Comparison of ENCODE assay signal across 1 cellular context in the genomic region with DNA sequence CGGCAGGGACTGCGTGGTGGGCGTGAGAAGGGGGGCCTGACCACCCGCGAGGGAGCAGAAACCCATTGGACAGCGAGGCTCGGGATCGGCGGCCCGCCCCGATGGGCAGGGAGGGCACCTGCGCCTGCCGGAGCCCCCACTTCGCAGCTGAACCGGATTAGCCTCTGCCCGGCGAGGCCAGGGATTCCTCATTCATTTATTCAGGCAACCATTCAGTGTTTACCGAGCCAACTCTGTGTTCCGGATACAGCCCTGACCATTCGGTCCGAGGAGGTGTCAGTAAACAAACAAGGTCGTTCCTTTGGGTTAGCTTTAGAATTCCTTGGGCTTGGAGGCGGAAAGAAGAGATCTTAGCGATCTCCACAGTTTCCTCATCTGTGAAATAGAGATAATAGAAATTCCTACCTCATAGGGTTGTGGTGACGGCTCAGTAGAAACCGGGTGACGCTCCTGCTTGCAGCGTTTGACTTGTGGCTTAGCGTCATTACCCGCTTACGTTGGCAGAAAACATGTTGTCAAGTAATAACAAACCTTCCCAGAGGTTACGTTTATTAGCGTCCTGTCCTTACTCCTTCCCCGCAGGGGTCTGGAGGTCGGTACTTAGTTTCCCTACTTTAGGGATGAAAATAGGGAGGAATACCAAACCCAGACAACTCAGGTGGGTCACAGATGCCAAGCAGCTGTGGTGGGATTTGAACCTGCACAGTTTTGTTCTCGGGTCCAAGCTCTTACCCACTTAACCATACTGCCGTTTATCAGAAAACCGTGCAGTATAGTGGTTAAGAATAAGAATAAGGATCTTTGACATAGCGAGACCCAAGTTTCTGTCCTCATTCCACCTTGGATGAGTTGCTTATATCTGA.
A peak's percentile ranks its signal among the peaks of the same experiment; 100 is the strongest.
TF ChIP-seq lines count a peak whose summit lies in the region.

No MANE protein-coding gene starts in this region.

TF ChIP-seq in HCT116, 20 proteins besides CTCF, POLR2A, EP300 and RAD21 (continued from another document):
- TF ChIP-seq SP1 (IDR thresholded peaks at IDR 0.05; ENCODE audit: low read depth) (peak; percentile 35; the same call in 1 of the 2 replicates), CEBPB (IDR thresholded peaks at IDR 0.05; ENCODE audit: low read depth) (no peak; the same call in 1 of the 2 replicates), SIN3A (IDR thresholded peaks at IDR 0.05; ENCODE audit: low read depth) (peak; percentile 83), ZFX (IDR thresholded peaks at IDR 0.05) (no peak), ZNF274 (IDR thresholded peaks at IDR 0.05; ENCODE audit: low read depth, low read length) (no peak), EZH2phosphoT487 (IDR thresholded peaks at IDR 0.05; ENCODE audit: borderline replicate concordance) (no peak), YY1 (IDR thresholded peaks at IDR 0.05; ENCODE audit: extremely low read depth, insufficient replicate concordance, low read depth, low read length) (peak; percentile 76), TCF7L2 (IDR thresholded peaks at IDR 0.05; ENCODE audit: borderline replicate concordance, extremely low read depth, insufficient read depth, insufficient read length) (peak; percentile 14), JUND (IDR thresholded peaks at IDR 0.05) (peak; percentile 70; the same call in 1 of the 2 replicates), EZH2 (IDR thresholded peaks at IDR 0.05) (no peak), FOSL1 (IDR thresholded peaks at IDR 0.05; ENCODE audit: low read depth) (no peak)
- TF ChIP-seq, protein P1, sequence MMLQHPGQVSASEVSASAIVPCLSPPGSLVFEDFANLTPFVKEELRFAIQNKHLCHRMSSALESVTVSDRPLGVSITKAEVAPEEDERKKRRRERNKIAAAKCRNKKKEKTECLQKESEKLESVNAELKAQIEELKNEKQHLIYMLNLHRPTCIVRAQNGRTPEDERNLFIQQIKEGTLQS (IDR thresholded peaks at IDR 0.05): peak; percentile 97
- TF ChIP-seq, protein P2, sequence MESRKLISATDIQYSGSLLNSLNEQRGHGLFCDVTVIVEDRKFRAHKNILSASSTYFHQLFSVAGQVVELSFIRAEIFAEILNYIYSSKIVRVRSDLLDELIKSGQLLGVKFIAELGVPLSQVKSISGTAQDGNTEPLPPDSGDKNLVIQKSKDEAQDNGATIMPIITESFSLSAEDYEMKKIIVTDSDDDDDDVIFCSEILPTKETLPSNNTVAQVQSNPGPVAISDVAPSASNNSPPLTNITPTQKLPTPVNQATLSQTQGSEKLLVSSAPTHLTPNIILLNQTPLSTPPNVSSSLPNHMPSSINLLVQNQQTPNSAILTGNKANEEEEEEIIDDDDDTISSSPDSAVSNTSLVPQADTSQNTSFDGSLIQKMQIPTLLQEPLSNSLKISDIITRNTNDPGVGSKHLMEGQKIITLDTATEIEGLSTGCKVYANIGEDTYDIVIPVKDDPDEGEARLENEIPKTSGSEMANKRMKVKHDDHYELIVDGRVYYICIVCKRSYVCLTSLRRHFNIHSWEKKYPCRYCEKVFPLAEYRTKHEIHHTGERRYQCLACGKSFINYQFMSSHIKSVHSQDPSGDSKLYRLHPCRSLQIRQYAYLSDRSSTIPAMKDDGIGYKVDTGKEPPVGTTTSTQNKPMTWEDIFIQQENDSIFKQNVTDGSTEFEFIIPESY (IDR thresholded peaks at IDR 0.05; ENCODE audit: extremely low read depth, insufficient replicate concordance, low read length): peak; percentile 74
- TF ChIP-seq, protein P3, sequence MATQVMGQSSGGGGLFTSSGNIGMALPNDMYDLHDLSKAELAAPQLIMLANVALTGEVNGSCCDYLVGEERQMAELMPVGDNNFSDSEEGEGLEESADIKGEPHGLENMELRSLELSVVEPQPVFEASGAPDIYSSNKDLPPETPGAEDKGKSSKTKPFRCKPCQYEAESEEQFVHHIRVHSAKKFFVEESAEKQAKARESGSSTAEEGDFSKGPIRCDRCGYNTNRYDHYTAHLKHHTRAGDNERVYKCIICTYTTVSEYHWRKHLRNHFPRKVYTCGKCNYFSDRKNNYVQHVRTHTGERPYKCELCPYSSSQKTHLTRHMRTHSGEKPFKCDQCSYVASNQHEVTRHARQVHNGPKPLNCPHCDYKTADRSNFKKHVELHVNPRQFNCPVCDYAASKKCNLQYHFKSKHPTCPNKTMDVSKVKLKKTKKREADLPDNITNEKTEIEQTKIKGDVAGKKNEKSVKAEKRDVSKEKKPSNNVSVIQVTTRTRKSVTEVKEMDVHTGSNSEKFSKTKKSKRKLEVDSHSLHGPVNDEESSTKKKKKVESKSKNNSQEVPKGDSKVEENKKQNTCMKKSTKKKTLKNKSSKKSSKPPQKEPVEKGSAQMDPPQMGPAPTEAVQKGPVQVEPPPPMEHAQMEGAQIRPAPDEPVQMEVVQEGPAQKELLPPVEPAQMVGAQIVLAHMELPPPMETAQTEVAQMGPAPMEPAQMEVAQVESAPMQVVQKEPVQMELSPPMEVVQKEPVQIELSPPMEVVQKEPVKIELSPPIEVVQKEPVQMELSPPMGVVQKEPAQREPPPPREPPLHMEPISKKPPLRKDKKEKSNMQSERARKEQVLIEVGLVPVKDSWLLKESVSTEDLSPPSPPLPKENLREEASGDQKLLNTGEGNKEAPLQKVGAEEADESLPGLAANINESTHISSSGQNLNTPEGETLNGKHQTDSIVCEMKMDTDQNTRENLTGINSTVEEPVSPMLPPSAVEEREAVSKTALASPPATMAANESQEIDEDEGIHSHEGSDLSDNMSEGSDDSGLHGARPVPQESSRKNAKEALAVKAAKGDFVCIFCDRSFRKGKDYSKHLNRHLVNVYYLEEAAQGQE (IDR thresholded peaks at IDR 0.05; ENCODE audit: low read depth): no peak
